ENCODE assay signal across 8 cellular contexts in the genomic region with DNA sequence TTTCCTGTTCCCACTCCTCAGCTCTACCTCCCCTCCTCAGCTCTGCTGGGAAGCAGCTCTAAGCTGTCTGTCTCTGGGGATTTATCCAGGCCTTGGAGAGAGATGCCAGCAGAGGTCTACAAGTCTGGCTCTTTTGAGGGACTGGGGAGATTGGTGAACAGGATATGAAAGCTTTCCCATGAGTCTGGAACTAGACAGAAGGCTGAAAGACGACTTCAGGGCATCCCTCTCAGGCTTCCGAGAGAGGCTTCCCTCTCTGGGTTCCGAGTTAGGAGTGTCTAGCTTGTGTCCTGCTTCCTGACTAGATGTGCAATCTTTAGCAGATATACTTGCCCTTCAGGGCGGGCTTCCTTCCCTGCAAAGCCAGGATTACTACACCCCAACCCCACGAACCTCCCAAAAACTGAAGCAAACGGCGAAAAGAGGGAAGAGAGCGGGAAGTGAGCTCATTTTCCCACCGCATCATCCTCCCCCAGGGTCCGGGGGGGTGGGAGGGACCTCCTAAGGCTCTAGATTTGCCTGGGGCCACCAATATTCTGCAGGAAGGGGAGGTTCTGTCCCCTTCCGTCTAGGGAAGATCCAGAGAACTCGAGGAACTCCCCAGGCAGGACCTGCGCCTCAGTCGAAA. TPM values are rescaled to one million over a fixed set of nuclear protein-coding genes. Genes with fewer than 3 reads are reported as not detected.
DNase-seq lines count a peak whose midpoint lies in the region; ATAC-seq and TF ChIP-seq lines count a peak whose summit lies in the region.

No MANE protein-coding gene starts in this region.

- H3K36me3 ChIP-seq in SK-N-MC (ENCODE audit: insufficient read depth, low read length) (0 out of 2 replicates have a peak, but pooled peaks cover 4% of the 10 kb centered on the region), endodermal cell (ENCODE audit: control insufficient read depth, insufficient read depth, low read length) (peaks cover 14% of the 10 kb centered on the region), upper lobe of right lung (peaks cover 21% of the 10 kb centered on the region)

- peak overlapping the region; percentile 96 for H3K4me3 Mint-ChIP-seq in activated T-cell treated with anti-CD3 and anti-CD28 coated beads, Interleukin-2, amount 50 U/mL, for 24 hours
- peak overlapping the region; percentile 90 for H3K4me3 Mint-ChIP-seq in endodermal cell
- peak overlapping the region; percentile 95 for H3K4me3 Mint-ChIP-seq in mesothelial cell of epicardium

- H3K27ac Mint-ChIP-seq in activated T-cell treated with anti-CD3 and anti-CD28 coated beads, Interleukin-2, amount 50 U/mL, for 24 hours = peak overlapping the region; percentile 97
- H3K27ac Mint-ChIP-seq in endodermal cell = peak overlapping the region; percentile 92
- peak overlapping the region; percentile 88 for H3K27ac Mint-ChIP-seq in mesothelial cell of epicardium

- ATAC-seq in HG02981 (IDR thresholded peaks at IDR 0.05; ENCODE audit: unreplicated experiment) (peak; percentile 5), upper lobe of right lung (peak; percentile 73)

- H3K36me3 Mint-ChIP-seq in activated T-cell treated with anti-CD3 and anti-CD28 coated beads, Interleukin-2, amount 50 U/mL, for 24 hours (ENCODE audit: low read depth) = peaks cover 61% of the 10 kb centered on the region
- H3K36me3 Mint-ChIP-seq in endodermal cell (ENCODE audit: low read depth) = peaks cover 18% of the 10 kb centered on the region
- peaks cover 7% of the 10 kb centered on the region for H3K36me3 Mint-ChIP-seq in mesothelial cell of epicardium

- H3K4me3 ChIP-seq in SK-N-MC (peak overlapping the region; percentile 86), endodermal cell (ENCODE audit: low read length) (peak overlapping the region; percentile 96), upper lobe of right lung (peak overlapping the region; percentile 84)

- H3K4me1 Mint-ChIP-seq in activated T-cell treated with anti-CD3 and anti-CD28 coated beads, Interleukin-2, amount 50 U/mL, for 24 hours (ENCODE audit: low read depth) = peaks cover 55% of the 10 kb centered on the region
- H3K4me1 Mint-ChIP-seq in endodermal cell = peaks cover 11% of the 10 kb centered on the region
- H3K4me1 Mint-ChIP-seq in mesothelial cell of epicardium = peaks cover 15% of the 10 kb centered on the region

- DNase-seq in activated T-cell treated with anti-CD3 and anti-CD28 coated beads, Interleukin-2, amount 50 U/mL, for 24 hours = no peak
- DNase-seq in activated T-cell treated with anti-CD3 and anti-CD28 coated beads for 4 hours (no peak), SK-N-MC (ENCODE audit: low read depth, low spot score) (no peak), endodermal cell (peak; percentile 57), mesothelial cell of epicardium (ENCODE audit: low spot score in 2 of 2, unreplicated experiment in 2 of 2) (no peak), upper lobe of right lung (peak; percentile 75), GOT3 (lab: John Stamatoyannopoulos, UW) (no peak)

- 7 to 13% methylated on average over 6 to 13 of the region's 14 CpGs for WGBS in endodermal cell (ENCODE audit: insufficient coverage in 1 of 2, insufficient read length in 1 of 2), 2 experiments

- intact Hi-C loops in upper lobe of right lung (cut with DNase I) = no loop called here

- H3K9me3 ChIP-seq in SK-N-MC (ENCODE audit: low read depth, low read length) = no peaks in the 10 kb centered on the region
- H3K9me3 ChIP-seq in endodermal cell (ENCODE audit: control insufficient read depth, low read length) = no peaks in the 10 kb centered on the region
- H3K9me3 ChIP-seq in upper lobe of right lung = no peaks in the 10 kb centered on the region

- TF ChIP-seq CTCF in endodermal cell (conservative IDR thresholded peaks at IDR 0.05) (no peak), mesothelial cell of epicardium (IDR thresholded peaks at IDR 0.05; ENCODE audit: unreplicated experiment) (no peak), upper lobe of right lung (IDR thresholded peaks at IDR 0.05) (no peak)

- H3K27me3 ChIP-seq in endodermal cell (ENCODE audit: control insufficient read depth, insufficient read depth, low read length, poor library complexity, severe bottlenecking) (no peaks in the 10 kb centered on the region), upper lobe of right lung (no peaks in the 10 kb centered on the region)

- peaks cover 4% of the 10 kb centered on the region for H3K4me1 ChIP-seq in endodermal cell (ENCODE audit: control insufficient read depth, insufficient read depth, low read length)
- H3K4me1 ChIP-seq in upper lobe of right lung = peaks cover 15% of the 10 kb centered on the region

- H3K9me3 Mint-ChIP-seq in activated T-cell treated with anti-CD3 and anti-CD28 coated beads, Interleukin-2, amount 50 U/mL, for 24 hours = no peaks in the 10 kb centered on the region
- H3K9me3 Mint-ChIP-seq in endodermal cell = no peaks in the 10 kb centered on the region
- no peaks in the 10 kb centered on the region for H3K9me3 Mint-ChIP-seq in mesothelial cell of epicardium

- H3K27ac ChIP-seq in SK-N-MC (peak overlapping the region; percentile 69; the same call in 1 of the 2 replicates), endodermal cell (ENCODE audit: low read depth, low read length) (no peak overlapping the region), upper lobe of right lung (peak overlapping the region; percentile 90)

- no peaks in the 10 kb centered on the region for H3K27me3 Mint-ChIP-seq in activated T-cell treated with anti-CD3 and anti-CD28 coated beads, Interleukin-2, amount 50 U/mL, for 24 hours
- H3K27me3 Mint-ChIP-seq in endodermal cell (ENCODE audit: insufficient read depth) = no peaks in the 10 kb centered on the region
- H3K27me3 Mint-ChIP-seq in mesothelial cell of epicardium (ENCODE audit: low read depth) = no peaks in the 10 kb centered on the region

- H3K9ac ChIP-seq in SK-N-MC (ENCODE audit: insufficient read length) (peak overlapping the region; percentile 78), endodermal cell (ENCODE audit: extremely low read depth, low read length, poor library complexity, severe bottlenecking) (peak overlapping the region; percentile 65)

RNA-seq across cellular contexts. Expression of a gene that starts 0.6 kb away (rescaled TPM):
- total RNA-seq in endodermal cell (10 to 100 TPM; 28.2 to 31.3 TPM), mesothelial cell of epicardium (13.9 to 16.5 TPM (median 14.9 TPM) in 3 replicates), upper lobe of right lung (50.9 TPM)
- 22.6 TPM for polyA plus RNA-seq in endodermal cell (2013, experiment 1 of 2)
- 23.1 TPM for polyA plus RNA-seq in endodermal cell (2013, experiment 2 of 2)

RNA-seq across cellular contexts. Expression of a gene that starts 47.2 kb away (rescaled TPM):
- total RNA-seq in endodermal cell (10 to 100 TPM; 13.5 to 14.5 TPM), mesothelial cell of epicardium (18.5 to 20.1 TPM (median 18.7 TPM) in 3 replicates), upper lobe of right lung (21.3 TPM)
- 9.4 TPM for polyA plus RNA-seq in endodermal cell (2013, experiment 1 of 2)
- 11.7 TPM for polyA plus RNA-seq in endodermal cell (2013, experiment 2 of 2)

RNA-seq across cellular contexts. Expression of a gene that starts 55.1 kb away (rescaled TPM):
- total RNA-seq in endodermal cell (1 to 10 TPM; 4.4 to 4.6 TPM), mesothelial cell of epicardium (0.23 to 0.44 TPM (median 0.27 TPM) in 3 replicates), upper lobe of right lung (0.35 TPM)
- polyA plus RNA-seq in endodermal cell (2013, experiment 1 of 2) = 1.7 TPM
- polyA plus RNA-seq in endodermal cell (2013, experiment 2 of 2) = 1.2 TPM

Comparison
In these comparisons a context has a peak if more than half of its experiments do, and no peak if none do; other contexts are left out.
1. DNase-seq: peak in endodermal cell (single experiment) and upper lobe of right lung (single experiment); none in activated T-cell treated with anti-CD3 and anti-CD28 coated beads, Interleukin-2, amount 50 U/mL, for 24 hours (single experiment), activated T-cell treated with anti-CD3 and anti-CD28 coated beads for 4 hours (single experiment), SK-N-MC (single experiment), mesothelial cell of epicardium (0 of 2) and GOT3 (single experiment).
2. Peak in every context shown above with its lines, with median percentiles within 50 percentile points of each other: H3K27ac Mint-ChIP-seq, H3K4me3 Mint-ChIP-seq and H3K4me3 ChIP-seq.